8 cellular contexts compared by ENCODE assay signal in genomic region chr16:11796227-11797165, GRCh38. TPM values are rescaled to one million over a fixed set of nuclear protein-coding genes. Genes with fewer than 3 reads are reported as not detected.
DNase-seq lines count a peak whose midpoint lies in the region; ATAC-seq and TF ChIP-seq lines count a peak whose summit lies in the region.

No MANE protein-coding gene starts in this region.

- H3K27ac ChIP-seq in 22Rv1 (peak overlapping the region; percentile 86), temporal lobe (ENCODE audit: low read depth, low read length) (peak overlapping the region; percentile 81)

- no peaks in the 10 kb centered on the region for H3K36me3 ChIP-seq in mucosa of descending colon (ENCODE audit: low read depth)

- H3K9me3 ChIP-seq in mucosa of descending colon = no peaks in the 10 kb centered on the region

- peak overlapping the region; percentile 80 for H3K4me3 ChIP-seq in mucosa of descending colon

- ATAC-seq in GM18519 (IDR thresholded peaks at IDR 0.05; ENCODE audit: low FRiP score, unreplicated experiment) = peak; percentile 7
- ATAC-seq in HG03565 (IDR thresholded peaks at IDR 0.05; ENCODE audit: unreplicated experiment) = peak; percentile 7
- ATAC-seq in mucosa of descending colon = peak; percentile 14
- no peak for ATAC-seq in GM19467 (IDR thresholded peaks at IDR 0.05; ENCODE audit: unreplicated experiment)

- DNase-seq in activated CD8-positive, alpha-beta memory T cell treated with anti-CD3 and anti-CD28 coated beads for 24 hours = peak; percentile 65
- DNase-seq in erythroblast (lab: John Stamatoyannopoulos, UW) = peak; percentile 62 to 68
- peak; percentile 68 to 83 (median 79) for DNase-seq in mucosa of descending colon

- H3K4me1 ChIP-seq in mucosa of descending colon (ENCODE audit: low read depth) = peaks cover 44% of the 10 kb centered on the region

- TF ChIP-seq POLR2A in erythroblast (IDR thresholded peaks at IDR 0.05; ENCODE audit: low read length) = no peak

- TF ChIP-seq CTCF in 22Rv1 (IDR thresholded peaks at IDR 0.05) (no peak), mucosa of descending colon (IDR thresholded peaks at IDR 0.05) (no peak)

- intact Hi-C loops in mucosa of descending colon (cut with DNase I, micrococcal nuclease) = loop anchor here in 1 of 2 donors (5.0 kb wide), 1 partner anchor 54 kb away; the partner anchor contains the start of gene TXNDC11

RNA-seq across cellular contexts. Expression of gene ZC3H7A, which starts 0.6 kb away (rescaled TPM):
- total RNA-seq in mucosa of descending colon = 10 to 100 TPM; 42.4 to 61.2 (median 59.0) TPM
- total RNA-seq in temporal lobe = 46.7 TPM

RNA-seq across cellular contexts. Expression of gene TXNDC11, which starts 53.8 kb away (rescaled TPM):
- total RNA-seq in mucosa of descending colon = 10 to 100 TPM; 52.3 to 71.9 (median 60.3) TPM
- 10.3 TPM for total RNA-seq in temporal lobe

RNA-seq across cellular contexts. Expression of gene RSL1D1, which starts 54.8 kb away (rescaled TPM):
- total RNA-seq in mucosa of descending colon = 100 to 1,000 TPM in 1 of 3 donors, 10 to 100 TPM in 2; 81.9 to 116 (median 82.0) TPM
- total RNA-seq in temporal lobe = 43.0 TPM
